Comparison of ENCODE assay signal across 26 cellular contexts in genomic region chr12:105761075-105761474, GRCh38.
DNase-seq lines count a peak whose midpoint lies in the region; ATAC-seq and TF ChIP-seq lines count a peak whose summit lies in the region.
"Had no signal": no experiment of that assay in that cellular context is flagged by ENCODE, and none has a peak within 500 bp of the region (broad histone marks: within the 10 kb centered on the region; RNA-seq: fewer than 3 reads in every experiment).

No MANE protein-coding gene starts in this region.

- no peaks in the 10 kb centered on the region for H3K9me3 ChIP-seq in adipocyte (ENCODE audit: control insufficient read depth, low read length)
- H3K9me3 ChIP-seq: left lung, mucosa of descending colon had no signal

- H3K9me3 Mint-ChIP-seq in mesothelial cell of epicardium, result peaks cover 7% of the 10 kb centered on the region
- H3K9me3 Mint-ChIP-seq: activated T-helper 17 cell treated with anti-CD3 and anti-CD28 coated beads, Interleukin-2, amount 50 U/mL, for 72 hours had no signal

- peaks cover 19% of the 10 kb centered on the region for H3K4me1 Mint-ChIP-seq in mesothelial cell of epicardium
- H3K4me1 Mint-ChIP-seq: activated T-helper 17 cell treated with anti-CD3 and anti-CD28 coated beads, Interleukin-2, amount 50 U/mL, for 72 hours; CD4-positive, alpha-beta memory T cell; nephron progenitor cell had no signal

- peaks cover 16% of the 10 kb centered on the region for H3K27me3 ChIP-seq in adipocyte (replicated peaks; ENCODE audit: control insufficient read depth, insufficient read depth, low read length)
- H3K27me3 ChIP-seq: left lung had no signal

- H3K36me3 Mint-ChIP-seq in mesothelial cell of epicardium, result no peaks in the 10 kb centered on the region
- H3K36me3 Mint-ChIP-seq: activated naive CD4-positive, alpha-beta T cell treated with anti-CD3 and anti-CD28 coated beads, Interleukin-2, amount 50 U/mL, for 72 hours; CD4-positive, alpha-beta memory T cell had no signal

- H3K4me3 ChIP-seq in adipocyte (ENCODE audit: low read length), result no peak overlapping the region
- H3K4me3 ChIP-seq: left lung, mucosa of descending colon had no signal

- H3K9ac ChIP-seq in adipocyte (ENCODE audit: low read length), result no peak overlapping the region

- no peak for ATAC-seq in HG03175 (IDR thresholded peaks at IDR 0.05; ENCODE audit: unreplicated experiment)
- ATAC-seq: activated naive CD4-positive, alpha-beta T cell treated with anti-CD3 and anti-CD28 coated beads, Interleukin-2, amount 50 U/mL, for 72 hours; activated T-helper 17 cell treated with anti-CD3 and anti-CD28 coated beads, Interleukin-2, amount 50 U/mL, for 72 hours; effector memory CD8-positive, alpha-beta T cell; esophagus mucosa; left lung; mucosa of descending colon had no signal

- H3K27ac ChIP-seq in substantia nigra (ENCODE audit: low read depth, low read length, poor library complexity, severe bottlenecking), result no peak overlapping the region
- H3K27ac ChIP-seq: left lung had no signal

- DNase-seq in NCI-H748 (lab: John Stamatoyannopoulos, UW; ENCODE audit: unreplicated experiment) (peak; percentile 6), NCI-H748 treated with DMSO at 0.1 percent for 48 hours (lab: John Stamatoyannopoulos, UW) (no peak), LHCN-M2 (ENCODE audit: low read depth) (peak; percentile 14), adipocyte (ENCODE audit: low read depth) (peak; percentile 30), mesothelial cell of epicardium (ENCODE audit: low spot score in 2 of 2, unreplicated experiment in 2 of 2) (no peak), substantia nigra (lab: John Stamatoyannopoulos, UW) (no peak), SIG-M5 (lab: John Stamatoyannopoulos, UW) (no peak)
- DNase-seq: activated CD4-positive, alpha-beta T cell treated with anti-CD3 and anti-CD28 coated beads, Interleukin-2, amount 50 U/mL, for 48 hours; activated CD4-positive, CD25-positive, alpha-beta regulatory T cell; activated CD8-positive, alpha-beta memory T cell treated with anti-CD3 and anti-CD28 coated beads, Interleukin-2, amount 50 U/mL, for 48 hours; AML-193; CD4-positive, alpha-beta memory T cell; DMS79; effector memory CD8-positive, alpha-beta T cell; foreskin melanocyte; left lung; mucosa of descending colon; NCI-H1436 treated with DMSO at 0.1 percent for 48 hours; NCI-H2171; NCI-H526 treated with DMSO at 0.1 percent for 48 hours; nephron progenitor cell; SHP77 treated with DMSO at 0.1 percent for 48 hours had no signal

- no peak overlapping the region for H3K4me3 Mint-ChIP-seq in mesothelial cell of epicardium
- H3K4me3 Mint-ChIP-seq: activated T-helper 17 cell treated with anti-CD3 and anti-CD28 coated beads, Interleukin-2, amount 50 U/mL, for 72 hours; CD4-positive, alpha-beta memory T cell; effector memory CD8-positive, alpha-beta T cell; nephron progenitor cell had no signal

- no peaks in the 10 kb centered on the region for H3K4me1 ChIP-seq in adipocyte (ENCODE audit: control insufficient read depth, insufficient read depth, low read length)
- H3K4me1 ChIP-seq: left lung had no signal

- H3K27ac Mint-ChIP-seq in mesothelial cell of epicardium, result peak overlapping the region; percentile 37
- H3K27ac Mint-ChIP-seq: activated naive CD4-positive, alpha-beta T cell treated with anti-CD3 and anti-CD28 coated beads, Interleukin-2, amount 50 U/mL, for 72 hours; activated T-helper 17 cell treated with anti-CD3 and anti-CD28 coated beads, Interleukin-2, amount 50 U/mL, for 72 hours; CD4-positive, alpha-beta memory T cell; effector memory CD8-positive, alpha-beta T cell; nephron progenitor cell had no signal

- TF ChIP-seq CTCF in mesothelial cell of epicardium (IDR thresholded peaks at IDR 0.05; ENCODE audit: unreplicated experiment), result no peak

- H3K36me3 ChIP-seq in adipocyte (ENCODE audit: control insufficient read depth, insufficient read depth, low read length, severe bottlenecking), result no peaks in the 10 kb centered on the region
- H3K36me3 ChIP-seq: left lung had no signal

- no peaks in the 10 kb centered on the region for H3K27me3 Mint-ChIP-seq in mesothelial cell of epicardium (ENCODE audit: low read depth)
- H3K27me3 Mint-ChIP-seq: CD4-positive, alpha-beta memory T cell had no signal

Comparison
In these comparisons a context has a peak if more than half of its experiments do, and no peak if none do; other contexts are left out.
1. DNase-seq: peak in NCI-H748 (single experiment), LHCN-M2 (single experiment) and adipocyte (single experiment); none in NCI-H748 treated with DMSO at 0.1 percent for 48 hours (single experiment), mesothelial cell of epicardium (0 of 2), substantia nigra (0 of 49) and SIG-M5 (single experiment).